In the genomic region with DNA sequence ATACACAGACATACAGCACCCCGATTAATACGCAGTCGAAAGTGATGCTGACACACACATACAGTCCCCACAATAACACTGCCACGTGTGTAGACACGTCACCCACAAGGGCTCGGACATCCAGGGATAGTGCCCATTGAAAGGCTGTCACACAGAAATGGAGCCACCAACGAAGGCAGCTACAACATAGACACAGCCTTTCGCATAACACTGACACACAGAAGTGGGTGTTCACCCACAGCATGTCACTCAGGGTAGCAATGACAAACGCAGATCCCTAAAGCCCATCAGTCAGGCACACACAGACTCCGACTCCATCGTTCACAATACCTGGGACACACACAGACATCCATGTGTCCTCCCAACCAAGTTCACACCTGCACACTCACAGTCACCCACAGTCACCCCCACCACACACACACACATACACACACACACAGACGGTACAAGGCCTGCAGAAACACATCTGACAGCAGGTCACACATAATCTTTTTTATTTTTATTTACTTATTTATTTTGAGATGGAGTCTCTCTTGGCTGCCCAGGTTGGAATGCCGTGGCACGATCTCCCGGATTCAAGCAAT, we compare ENCODE assay signal across 1 cellular context.
TF ChIP-seq lines count a peak whose summit lies in the region.

No MANE protein-coding gene starts in this region.

TF ChIP-seq in GM23338, 12 proteins besides CTCF, POLR2A, EP300 and RAD21 (continued from another document):
- no peak for TF ChIP-seq ZNF462 (CRISPR knock-in tag; IDR thresholded peaks at IDR 0.05)
- no peak for TF ChIP-seq CREB1 (CRISPR knock-in tag; IDR thresholded peaks at IDR 0.05; ENCODE audit: low read depth)
- TF ChIP-seq JUNB (IDR thresholded peaks at IDR 0.05; ENCODE audit: unreplicated experiment), result no peak
- no peak for TF ChIP-seq ZNF331 (CRISPR knock-in tag; IDR thresholded peaks at IDR 0.05; ENCODE audit: low read depth)
- TF ChIP-seq NANOG (IDR thresholded peaks at IDR 0.05; ENCODE audit: borderline replicate concordance), result no peak
- no peak for TF ChIP-seq EZH2phosphoT487 (IDR thresholded peaks at IDR 0.05; ENCODE audit: unreplicated experiment)
- TF ChIP-seq STAT1 (IDR thresholded peaks at IDR 0.05; ENCODE audit: unreplicated experiment), result no peak
- no peak for TF ChIP-seq POLR2AphosphoS5 (IDR thresholded peaks at IDR 0.05; ENCODE audit: low read depth)
